15 cellular contexts compared by ENCODE assay signal in the genomic region with DNA sequence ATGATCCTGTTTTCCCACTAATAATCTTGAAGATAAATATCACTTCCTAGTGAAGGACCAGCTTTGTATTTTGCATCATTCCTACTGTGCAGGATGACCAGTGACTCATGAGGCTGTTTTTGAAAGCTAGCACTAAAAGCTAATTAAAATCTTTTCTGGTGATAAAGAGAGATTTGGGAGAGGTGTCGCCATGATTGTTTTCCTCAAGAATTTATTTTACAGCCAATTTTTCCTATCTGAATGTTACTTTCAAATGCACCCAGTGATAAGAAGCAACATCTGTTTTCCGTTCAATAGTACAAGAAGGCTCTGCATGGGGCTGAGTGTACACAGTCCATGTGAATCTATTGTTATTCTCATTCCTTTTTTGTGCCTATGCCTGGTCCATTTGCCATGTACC. TPM values are rescaled to one million over a fixed set of nuclear protein-coding genes. Genes with fewer than 3 reads are reported as not detected.
"Had no signal": no experiment of that assay in that cellular context is flagged by ENCODE, and none has a peak within 500 bp of the region (broad histone marks: within the 10 kb centered on the region; RNA-seq: fewer than 3 reads in every experiment).

No MANE protein-coding gene starts in this region.

- H3K27ac ChIP-seq: lower lobe of right lung, parathyroid adenoma, upper lobe of right lung had no signal

- H3K27ac Mint-ChIP-seq: activated naive CD4-positive, alpha-beta T cell treated with anti-CD3 and anti-CD28 coated beads, Interleukin-2, amount 50 U/mL, for 24 hours; immature natural killer cell; stimulated activated memory B cell treated with anti-CD40 and anti-IgM and Interleukin-4, amounts not matched to agents 10 μg/mL and 1 μg/mL and 100 μg/mL, for 72 hours had no signal

- H3K4me3 Mint-ChIP-seq: activated naive CD4-positive, alpha-beta T cell treated with anti-CD3 and anti-CD28 coated beads, Interleukin-2, amount 50 U/mL, for 24 hours; immature natural killer cell; neural crest cell; stimulated activated memory B cell treated with anti-CD40 and anti-IgM and Interleukin-4, amounts not matched to agents 10 μg/mL and 1 μg/mL and 100 μg/mL, for 72 hours had no signal

- H3K36me3 ChIP-seq: upper lobe of right lung had no signal

- H3K9me3 Mint-ChIP-seq: activated naive CD4-positive, alpha-beta T cell treated with anti-CD3 and anti-CD28 coated beads, Interleukin-2, amount 50 U/mL, for 24 hours; immature natural killer cell; neural crest cell; stimulated activated memory B cell treated with anti-CD40 and anti-IgM and Interleukin-4, amounts not matched to agents 10 μg/mL and 1 μg/mL and 100 μg/mL, for 72 hours had no signal

- H3K27me3 ChIP-seq: body of pancreas, upper lobe of right lung had no signal

- H3K4me1 ChIP-seq: parathyroid adenoma had no signal

- H3K36me3 Mint-ChIP-seq: activated naive CD4-positive, alpha-beta T cell treated with anti-CD3 and anti-CD28 coated beads, Interleukin-2, amount 50 U/mL, for 24 hours; immature natural killer cell; stimulated activated memory B cell treated with anti-CD40 and anti-IgM and Interleukin-4, amounts not matched to agents 10 μg/mL and 1 μg/mL and 100 μg/mL, for 72 hours had no signal

- DNase-seq: amniotic stem cell, body of pancreas, cerebellar nuclear complex, dermis blood vessel endothelial cell, immature natural killer cell, left cardiac atrium, lower lobe of right lung, mucosa of descending colon, small intestine, upper lobe of right lung had no signal

- H3K4me1 Mint-ChIP-seq: activated naive CD4-positive, alpha-beta T cell treated with anti-CD3 and anti-CD28 coated beads, Interleukin-2, amount 50 U/mL, for 24 hours; immature natural killer cell; stimulated activated memory B cell treated with anti-CD40 and anti-IgM and Interleukin-4, amounts not matched to agents 10 μg/mL and 1 μg/mL and 100 μg/mL, for 72 hours had no signal

- H2AFZ ChIP-seq: parathyroid adenoma had no signal

- H3K27me3 Mint-ChIP-seq: stimulated activated memory B cell treated with anti-CD40 and anti-IgM and Interleukin-4, amounts not matched to agents 10 μg/mL and 1 μg/mL and 100 μg/mL, for 72 hours had no signal

- H3K9ac ChIP-seq: parathyroid adenoma had no signal

- H3K9me3 ChIP-seq: body of pancreas, lower lobe of right lung, mucosa of descending colon, upper lobe of right lung had no signal

- H3K4me3 ChIP-seq: body of pancreas, lower lobe of right lung, mucosa of descending colon, upper lobe of right lung had no signal

RNA-seq across cellular contexts. Expression of gene MEIS1, which starts 28.3 kb away (rescaled TPM):
- total RNA-seq: T-helper 2 cell treated with Interferon-gamma antibody and Interleukin-4, amounts not matched to agents 100 ng/mL and 5 ng/mL, for 36 hours had no signal
